Comparison of ENCODE assay signal across 12 cellular contexts in genomic region chr1:226373376-226373775, GRCh38. TPM values are rescaled to one million over a fixed set of nuclear protein-coding genes. Genes with fewer than 3 reads are reported as not detected.
A peak's percentile ranks its signal among the peaks of the same experiment; 100 is the strongest.
DNase-seq lines count a peak whose midpoint lies in the region; ATAC-seq and TF ChIP-seq lines count a peak whose summit lies in the region.
"Had no signal": no experiment of that assay in that cellular context is flagged by ENCODE, and none has a peak within 500 bp of the region (broad histone marks: within the 10 kb centered on the region; RNA-seq: fewer than 3 reads in every experiment).

No MANE protein-coding gene starts in this region.

- H3K9me3 ChIP-seq in heart right ventricle (no peaks in the 10 kb centered on the region), suprapubic skin (no peaks in the 10 kb centered on the region)
- H3K9me3 ChIP-seq: Peyer's patch had no signal

- no peaks in the 10 kb centered on the region for H3K27me3 ChIP-seq in heart right ventricle
- no peaks in the 10 kb centered on the region for H3K27me3 ChIP-seq in suprapubic skin
- H3K27me3 ChIP-seq: Peyer's patch had no signal

- peak overlapping the region; percentile 92 for H3K27ac Mint-ChIP-seq in nephron progenitor cell
- H3K27ac Mint-ChIP-seq in stimulated activated naive B cell treated with anti-CD40 and anti-IgM and Interleukin-4, amounts not matched to agents 10 μg/mL and 1 μg/mL and 100 μg/mL, for 72 hours: peak overlapping the region; percentile 68

- WGBS in heart right ventricle, 2 donors: 89 to 91% methylated on average over 7 of the region's 7 CpGs
- 96% methylated on average over 5 of the region's 7 CpGs for WGBS in suprapubic skin

- DNase-seq in heart right ventricle (no peak), Right ventricle myocardium superior (no peak), astrocyte of the spinal cord (ENCODE audit: low read depth, low spot score) (peak; percentile 3), nephron progenitor cell (no peak), T1000 (lab: John Stamatoyannopoulos, UW) (no peak), suprapubic skin (ENCODE audit: low spot score in 2 of 2) (no peak), GOT3 (lab: John Stamatoyannopoulos, UW) (no peak)
- no peak for DNase-seq in stimulated activated naive B cell treated with anti-CD40 and anti-IgM and Interleukin-4, amounts not matched to agents 10 μg/mL and 1 μg/mL and 100 μg/mL, for 72 hours
- DNase-seq: DMS 273 treated with DMSO at 0.1 percent for 48 hours, NCI-H187 treated with DMSO at 0.1 percent for 48 hours, Peyer's patch, SIG-M5 had no signal

- H3K4me1 Mint-ChIP-seq in nephron progenitor cell: no peaks in the 10 kb centered on the region
- H3K4me1 Mint-ChIP-seq in stimulated activated naive B cell treated with anti-CD40 and anti-IgM and Interleukin-4, amounts not matched to agents 10 μg/mL and 1 μg/mL and 100 μg/mL, for 72 hours: peaks cover 36 to 45% of the 10 kb centered on the region in 2 donors

- TF ChIP-seq POLR2A in suprapubic skin (IDR thresholded peaks at IDR 0.05): no peak

- peak overlapping the region in 9 of 10 donors; percentile 10 to 78 (median 69) for H3K27ac ChIP-seq in heart right ventricle
- H3K27ac ChIP-seq in suprapubic skin: no peak overlapping the region
- H3K27ac ChIP-seq: Peyer's patch had no signal

- intact Hi-C loops in heart right ventricle (cut with DNase I): no loop called here
- intact Hi-C loops in Right ventricle myocardium superior (cut with DNase I): no loop called here

- no peak overlapping the region for H3K4me3 Mint-ChIP-seq in nephron progenitor cell
- no peak overlapping the region for H3K4me3 Mint-ChIP-seq in stimulated activated naive B cell treated with anti-CD40 and anti-IgM and Interleukin-4, amounts not matched to agents 10 μg/mL and 1 μg/mL and 100 μg/mL, for 72 hours

- H3K4me3 ChIP-seq in heart right ventricle (no peak overlapping the region), astrocyte of the spinal cord (ENCODE audit: low read depth, low read length) (no peak overlapping the region), suprapubic skin (no peak overlapping the region)
- H3K4me3 ChIP-seq: Peyer's patch had no signal

- H3K9me3 Mint-ChIP-seq in nephron progenitor cell: no peaks in the 10 kb centered on the region
- no peaks in the 10 kb centered on the region for H3K9me3 Mint-ChIP-seq in stimulated activated naive B cell treated with anti-CD40 and anti-IgM and Interleukin-4, amounts not matched to agents 10 μg/mL and 1 μg/mL and 100 μg/mL, for 72 hours

- H3K27me3 Mint-ChIP-seq in nephron progenitor cell (ENCODE audit: low read depth, poor library complexity): peaks cover 2% of the 10 kb centered on the region
- H3K27me3 Mint-ChIP-seq in stimulated activated naive B cell treated with anti-CD40 and anti-IgM and Interleukin-4, amounts not matched to agents 10 μg/mL and 1 μg/mL and 100 μg/mL, for 72 hours: no peaks in the 10 kb centered on the region

- no peak for TF ChIP-seq CTCF in heart right ventricle (IDR thresholded peaks at IDR 0.05)
- no peak for TF ChIP-seq CTCF in astrocyte of the spinal cord (IDR thresholded peaks at IDR 0.05; ENCODE audit: low read depth, low read length)
- TF ChIP-seq CTCF in nephron progenitor cell (IDR thresholded peaks at IDR 0.05): no peak
- TF ChIP-seq CTCF in suprapubic skin (IDR thresholded peaks at IDR 0.05): no peak

- in situ Hi-C loops in astrocyte of the spinal cord (cut with HindIII; ENCODE audit: low sequenced_read_pairs): no loop called here

- peaks cover 0 to 100% (median 57%) of the 10 kb centered on the region in 9 donors for H3K36me3 ChIP-seq in heart right ventricle
- H3K36me3 ChIP-seq in suprapubic skin: peaks cover 100% of the 10 kb centered on the region

- no peak for TF ChIP-seq EP300 in suprapubic skin (IDR thresholded peaks at IDR 0.05)

- H3K36me3 Mint-ChIP-seq in nephron progenitor cell (ENCODE audit: low read depth): peaks cover 88% of the 10 kb centered on the region
- H3K36me3 Mint-ChIP-seq in stimulated activated naive B cell treated with anti-CD40 and anti-IgM and Interleukin-4, amounts not matched to agents 10 μg/mL and 1 μg/mL and 100 μg/mL, for 72 hours: peaks cover 66 to 67% of the 10 kb centered on the region in 2 donors

- H3K4me1 ChIP-seq in heart right ventricle: peaks cover 0 to 59% (median 22%) of the 10 kb centered on the region in 9 donors
- H3K4me1 ChIP-seq in suprapubic skin: no peaks in the 10 kb centered on the region

- ATAC-seq in heart right ventricle (peak in 2 of 8 donors; percentile 2 to 9), Right ventricle myocardium superior (ENCODE audit: poor library complexity) (no peak)
- ATAC-seq in stimulated activated naive B cell treated with anti-CD40 and anti-IgM and Interleukin-4, amounts not matched to agents 10 μg/mL and 1 μg/mL and 100 μg/mL, for 72 hours (replicated peaks): no peak

RNA-seq across cellular contexts. Expression of gene PARP1, which starts 34.5 kb away (rescaled TPM):
- 100 to 1,000 TPM in 9 of 10 donors, 10 to 100 TPM in 1; 98.9 to 154 (median 111) TPM for total RNA-seq in heart right ventricle
- 10 to 100 TPM; 36.1 to 70.0 TPM for polyA plus RNA-seq in heart right ventricle
- total RNA-seq in Right ventricle myocardium superior: 149 TPM
- total RNA-seq in suprapubic skin: 10 to 100 TPM; 55.7 to 70.0 (median 60.6) TPM
